Comparison of ENCODE assay signal across 9 cellular contexts in genomic region chr9:33023661-33024060, GRCh38. TPM values are rescaled to one million over a fixed set of nuclear protein-coding genes. Genes with fewer than 3 reads are reported as not detected.
DNase-seq lines count a peak whose midpoint lies in the region; ATAC-seq, FAIRE-seq and TF ChIP-seq lines count a peak whose summit lies in the region.
"Had no signal": no experiment of that assay in that cellular context is flagged by ENCODE, and none has a peak within 500 bp of the region (broad histone marks: within the 10 kb centered on the region; RNA-seq: fewer than 3 reads in every experiment).

No MANE protein-coding gene starts in this region.

- H3K9me3 ChIP-seq in WERI-Rb-1 (ENCODE audit: severe bottlenecking) (no peaks in the 10 kb centered on the region), skeletal muscle satellite cell (replicated peaks; ENCODE audit: low read length) (no peaks in the 10 kb centered on the region)

- H3K27me3 Mint-ChIP-seq in GM23338 (ENCODE audit: insufficient read depth, low read depth, poor library complexity): peaks cover 8% of the 10 kb centered on the region

- H3K9ac ChIP-seq in skeletal muscle satellite cell (ENCODE audit: low read depth, low read length): peak overlapping the region; percentile 98

- H3K4me3 ChIP-seq in GM23338 (peak overlapping the region; percentile 94), WERI-Rb-1 (ENCODE audit: low read depth, low read length) (no peak overlapping the region), skeletal muscle satellite cell (ENCODE audit: low read length) (peak overlapping the region; percentile 100)

- H3K27me3 ChIP-seq in GM23338 (ENCODE audit: insufficient read depth) (no peaks in the 10 kb centered on the region), WERI-Rb-1 (ENCODE audit: insufficient read depth, low read depth, severe bottlenecking) (no peaks in the 10 kb centered on the region), foreskin keratinocyte (no peaks in the 10 kb centered on the region), skeletal muscle satellite cell (ENCODE audit: control insufficient read depth, insufficient read depth, low read length) (no peaks in the 10 kb centered on the region)

- H3K9me3 Mint-ChIP-seq in GM23338: no peaks in the 10 kb centered on the region

- no peaks in the 10 kb centered on the region; the same call in none of the 2 replicates for H3F3A ChIP-seq in GM23338 (replicated peaks; ENCODE audit: low read depth)

- no peaks in the 10 kb centered on the region for H3K9me2 ChIP-seq in GM23338 (ENCODE audit: insufficient read depth)

- ATAC-seq in GM23338: no peak
- peak; percentile 3 for ATAC-seq in foreskin keratinocyte

- FAIRE-seq in D721Med (lab: Jason Lieb, UNC): no peak

- peaks cover 60% of the 10 kb centered on the region for H3K36me3 Mint-ChIP-seq in GM23338 (ENCODE audit: low read depth)

- peak overlapping the region; percentile 98 for H3K4me3 Mint-ChIP-seq in GM23338

- H3K36me3 ChIP-seq in GM23338 (ENCODE audit: insufficient read depth) (peaks cover 21% of the 10 kb centered on the region; the same call in 1 of the 2 replicates), WERI-Rb-1 (peaks cover 54% of the 10 kb centered on the region), skeletal muscle satellite cell (ENCODE audit: insufficient read depth, low read length) (peaks cover 35% of the 10 kb centered on the region)

- TF ChIP-seq CTCF in GM23338 (conservative IDR thresholded peaks at IDR 0.05; ENCODE audit: low read depth in 2 of 2) (no peak), WERI-Rb-1 (IDR thresholded peaks at IDR 0.05; ENCODE audit: low read depth, low read length) (no peak), foreskin keratinocyte (conservative IDR thresholded peaks at IDR 0.05) (no peak), D721Med (IDR thresholded peaks at IDR 0.05; ENCODE audit: insufficient read depth, missing control alignments) (no peak)

- H3K4me2 ChIP-seq in GM23338 (peak overlapping the region; percentile 100), skeletal muscle satellite cell (ENCODE audit: low read length) (peak overlapping the region; percentile 91)

- H3K4me1 ChIP-seq in GM23338 (ENCODE audit: insufficient read depth): peaks cover 41% of the 10 kb centered on the region
- peaks cover 23% of the 10 kb centered on the region for H3K4me1 ChIP-seq in foreskin keratinocyte
- peaks cover 32% of the 10 kb centered on the region for H3K4me1 ChIP-seq in skeletal muscle satellite cell (ENCODE audit: control insufficient read depth, insufficient read depth, low read length)

- DNase-seq in GM23338 (ENCODE audit: low spot score): no peak
- no peak for DNase-seq in WERI-Rb-1
- peak in 1 of 2 donors; percentile 61 for DNase-seq in foreskin keratinocyte
- no peak for DNase-seq in activated CD4-positive, CD25-positive, alpha-beta regulatory T cell treated with anti-CD3 and anti-CD28 coated beads, Interleukin-2, amount 50 U/mL, for 72 hours
- no peak for DNase-seq in D721Med (ENCODE audit: insufficient read length, low spot score)
- no peak for DNase-seq in NK-92 (lab: John Stamatoyannopoulos, UW; ENCODE audit: unreplicated experiment)
- DNase-seq in foreskin melanocyte: no peak
- DNase-seq: NCI-H1048 had no signal

- peaks cover 31% of the 10 kb centered on the region for H4K20me1 ChIP-seq in GM23338 (replicated peaks; ENCODE audit: insufficient read depth)

- H3K27ac Mint-ChIP-seq in GM23338: peak overlapping the region; percentile 98

- no peak overlapping the region for H2AFZ ChIP-seq in GM23338

- peaks cover 34% of the 10 kb centered on the region for H3K4me1 Mint-ChIP-seq in GM23338

- 0 out of 2 replicates have a peak overlapping the region, but pooled peaks have one; percentile 47 for H3K27ac ChIP-seq in GM23338 (ENCODE audit: low read depth)
- peak overlapping the region; percentile 96 for H3K27ac ChIP-seq in WERI-Rb-1
- H3K27ac ChIP-seq in foreskin keratinocyte: peak overlapping the region; percentile 72

- peaks cover 93% of the 10 kb centered on the region for H3K79me2 ChIP-seq in GM23338 (replicated peaks; ENCODE audit: insufficient read depth)

TF ChIP-seq in GM23338, 12 proteins besides CTCF, POLR2A, EP300 and RAD21 (continues in another document):
- TF ChIP-seq EZH2phosphoT487 (IDR thresholded peaks at IDR 0.05; ENCODE audit: unreplicated experiment) (no peak), NANOG (IDR thresholded peaks at IDR 0.05; ENCODE audit: borderline replicate concordance) (no peak), JUNB (IDR thresholded peaks at IDR 0.05; ENCODE audit: unreplicated experiment) (no peak), CREB1 (CRISPR knock-in tag; IDR thresholded peaks at IDR 0.05; ENCODE audit: low read depth) (no peak), ZNF114 (CRISPR knock-in tag; IDR thresholded peaks at IDR 0.05) (no peak), ZNF331 (CRISPR knock-in tag; IDR thresholded peaks at IDR 0.05; ENCODE audit: low read depth) (no peak), EZH2 (IDR thresholded peaks at IDR 0.05; ENCODE audit: low read depth, unreplicated experiment) (no peak), REST (IDR thresholded peaks at IDR 0.05; ENCODE audit: unreplicated experiment) (no peak)
- TF ChIP-seq, protein P1, sequence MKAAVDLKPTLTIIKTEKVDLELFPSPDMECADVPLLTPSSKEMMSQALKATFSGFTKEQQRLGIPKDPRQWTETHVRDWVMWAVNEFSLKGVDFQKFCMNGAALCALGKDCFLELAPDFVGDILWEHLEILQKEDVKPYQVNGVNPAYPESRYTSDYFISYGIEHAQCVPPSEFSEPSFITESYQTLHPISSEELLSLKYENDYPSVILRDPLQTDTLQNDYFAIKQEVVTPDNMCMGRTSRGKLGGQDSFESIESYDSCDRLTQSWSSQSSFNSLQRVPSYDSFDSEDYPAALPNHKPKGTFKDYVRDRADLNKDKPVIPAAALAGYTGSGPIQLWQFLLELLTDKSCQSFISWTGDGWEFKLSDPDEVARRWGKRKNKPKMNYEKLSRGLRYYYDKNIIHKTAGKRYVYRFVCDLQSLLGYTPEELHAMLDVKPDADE (IDR thresholded peaks at IDR 0.05): no peak

RNA-seq across cellular contexts. Expression of gene DNAJA1, which starts 1.4 kb away (rescaled TPM):
- total RNA-seq in GM23338 (2014; rRNA removed; shearing (Covaris generic)): 95.4 and 102 TPM in 2 replicates
- polyA plus RNA-seq in GM23338 (2016; fragmentation: Nextera tagmentation; extraction: Ambion mirVana) (104 and 115 TPM in 2 replicates), foreskin keratinocyte (116 and 146 TPM in 2 replicates)
- total RNA-seq in foreskin keratinocyte: 137 and 170 TPM in 2 replicates
- total RNA-seq in skeletal muscle satellite cell (2012; rRNA removed): 65.5 and 79.3 TPM in 2 replicates

RNA-seq across cellular contexts. Expression of gene APTX, which starts 22.2 kb away (rescaled TPM):
- total RNA-seq in GM23338 (2014; rRNA removed; shearing (Covaris generic)): 46.2 and 46.6 TPM in 2 replicates
- polyA plus RNA-seq in GM23338 (2016; fragmentation: Nextera tagmentation; extraction: Ambion mirVana): 32.6 and 33.7 TPM in 2 replicates
- total RNA-seq in foreskin keratinocyte: 58.2 and 66.3 TPM in 2 replicates
- polyA plus RNA-seq in foreskin keratinocyte: 51.3 and 62.5 TPM in 2 replicates
- 37.8 and 38.5 TPM in 2 replicates for total RNA-seq in skeletal muscle satellite cell (2012; rRNA removed)

RNA-seq across cellular contexts. Expression of gene SMU1, which starts 52.8 kb away (rescaled TPM):
- 23.3 and 23.8 TPM in 2 replicates for total RNA-seq in GM23338 (2014; rRNA removed; shearing (Covaris generic))
- polyA plus RNA-seq in GM23338 (2016; fragmentation: Nextera tagmentation; extraction: Ambion mirVana) (12.8 and 14.3 TPM in 2 replicates), foreskin keratinocyte (11.0 and 13.0 TPM in 2 replicates)
- total RNA-seq in foreskin keratinocyte: 22.9 and 24.8 TPM in 2 replicates
- total RNA-seq in skeletal muscle satellite cell (2012; rRNA removed): 22.1 and 23.6 TPM in 2 replicates
